In genomic region chr9:136091582-136092352, GRCh38 we compare ENCODE assay signal across 1 cellular context.
TF ChIP-seq lines count a peak whose summit lies in the region.

No MANE protein-coding gene starts in this region.

TF ChIP-seq in H1, 55 proteins besides CTCF, POLR2A, EP300 and RAD21:
- TF ChIP-seq BACH1 (IDR thresholded peaks at IDR 0.05; ENCODE audit: low read length) (no peak), SUZ12 (IDR thresholded peaks at IDR 0.05; ENCODE audit: low read length) (no peak), ZNF274 (IDR thresholded peaks at IDR 0.05; ENCODE audit: borderline replicate concordance, extremely low read depth, low read length) (no peak), RBBP5 (IDR thresholded peaks at IDR 0.05; ENCODE audit: borderline replicate concordance, low read depth, low read length) (no peak), TAF7 (optimal IDR thresholded peaks at IDR 0.05; ENCODE audit: borderline replicate concordance, low read depth, low read length) (no peak), EZH2 (IDR thresholded peaks at IDR 0.05; ENCODE audit: low read depth, low read length, severe bottlenecking) (no peak), ATF2 (IDR thresholded peaks at IDR 0.05; ENCODE audit: low read length) (no peak), POU5F1 (IDR thresholded peaks at IDR 0.05; ENCODE audit: low read depth, low read length) (no peak), GABPA (IDR thresholded peaks at IDR 0.05; ENCODE audit: borderline replicate concordance, insufficient read depth, low read length) (no peak), TAF1 (IDR thresholded peaks at IDR 0.05; ENCODE audit: low read depth, low read length) (no peak), JUN (IDR thresholded peaks at IDR 0.05; ENCODE audit: low read depth, low read length) (no peak), PHF8 (conservative IDR thresholded peaks at IDR 0.05; ENCODE audit: low read depth, low read length) (no peak), KDM5A (IDR thresholded peaks at IDR 0.05; ENCODE audit: low read length) (no peak), NANOG (IDR thresholded peaks at IDR 0.05; ENCODE audit: insufficient read depth, low read depth, low read length, poor library complexity, severe bottlenecking) (no peak), CHD1 (IDR thresholded peaks at IDR 0.05; ENCODE audit: low read depth, low read length) (no peak), E2F6 (IDR thresholded peaks at IDR 0.05) (no peak), ASH2L (IDR thresholded peaks at IDR 0.05; ENCODE audit: low read length) (no peak)
